12 cellular contexts compared by ENCODE assay signal in genomic region chr6:85685713-85686112, GRCh38. TPM values are rescaled to one million over a fixed set of nuclear protein-coding genes. Genes with fewer than 3 reads are reported as not detected.
A peak's percentile ranks its signal among the peaks of the same experiment; 100 is the strongest.
DNase-seq lines count a peak whose midpoint lies in the region; ATAC-seq lines count a peak whose summit lies in the region.
"Had no signal": no experiment of that assay in that cellular context is flagged by ENCODE, and none has a peak within 500 bp of the region (broad histone marks: within the 10 kb centered on the region; RNA-seq: fewer than 3 reads in every experiment).

No MANE protein-coding gene starts in this region.

- peak; percentile 93 for ATAC-seq in GM18498 (IDR thresholded peaks at IDR 0.05; ENCODE audit: unreplicated experiment)
- ATAC-seq in GM19324 (IDR thresholded peaks at IDR 0.05; ENCODE audit: low FRiP score, unreplicated experiment) = peak; percentile 88
- ATAC-seq in HG02642 (IDR thresholded peaks at IDR 0.05; ENCODE audit: poor library complexity, unreplicated experiment) = peak; percentile 90
- ATAC-seq in HG03432 (IDR thresholded peaks at IDR 0.05; ENCODE audit: unreplicated experiment) = peak; percentile 95
- no peak for ATAC-seq in sciatic nerve

- in situ Hi-C loops in KBM-7 (cut with MboI; ENCODE audit: low pct_unique_long_range_greater_than_20kb, low sequenced_read_pairs) = no loop called here

- DNase-seq in sciatic nerve (ENCODE audit: low spot score) (no peak), KBM-7 (no peak), germinal center (ENCODE audit: low spot score) (no peak), cortex of kidney (lab: John Stamatoyannopoulos, UW) (no peak)
- DNase-seq: activated CD4-positive, alpha-beta T cell treated with anti-CD3 and anti-CD28 coated beads for 48 hours; effector memory CD4-positive, alpha-beta T cell; KG1; NCI-H510A had no signal

- intact Hi-C loops in sciatic nerve (cut with DNase I) = no loop called here

RNA-seq across cellular contexts. Expression of gene SYNCRIP, which starts 43.0 kb away (rescaled TPM):
- 96.3 TPM for total RNA-seq in sciatic nerve
